ENCODE assay signal across 10 cellular contexts in the genomic region with DNA sequence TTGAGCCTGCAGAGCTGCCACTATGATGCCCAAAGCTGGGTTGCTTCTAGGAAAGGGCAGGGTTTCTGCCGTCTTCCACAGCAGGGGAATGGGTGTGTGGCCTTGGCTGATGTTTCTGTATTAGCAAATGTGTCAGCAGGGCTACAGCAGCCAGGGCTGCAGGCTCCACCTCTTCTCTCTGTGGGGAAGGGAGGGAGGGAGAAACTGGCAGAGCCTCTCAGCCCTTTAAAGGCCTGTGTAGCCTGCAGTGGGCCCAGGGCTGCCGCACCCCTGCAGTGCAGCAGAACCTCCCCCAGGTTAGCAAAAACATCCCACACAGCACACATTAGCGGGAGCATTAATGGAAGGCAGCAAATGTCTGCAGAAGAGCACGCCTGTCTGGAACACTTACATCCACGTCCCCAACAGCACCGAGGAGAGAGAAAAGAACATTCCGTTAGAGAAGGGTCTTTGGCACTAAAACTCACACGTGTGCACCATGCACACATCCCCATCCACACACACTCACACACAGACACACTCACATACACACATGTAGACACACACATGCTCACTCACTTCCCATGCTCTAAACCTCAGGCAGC. TPM values are rescaled to one million over a fixed set of nuclear protein-coding genes. Genes with fewer than 3 reads are reported as not detected.
DNase-seq lines count a peak whose midpoint lies in the region; ATAC-seq and TF ChIP-seq lines count a peak whose summit lies in the region.
"Had no signal": no experiment of that assay in that cellular context is flagged by ENCODE, and none has a peak within 500 bp of the region (broad histone marks: within the 10 kb centered on the region; RNA-seq: fewer than 3 reads in every experiment).

No MANE protein-coding gene starts in this region.

- TF ChIP-seq CTCF in ascending aorta (IDR thresholded peaks at IDR 0.05) (no peak), GM13976 (IDR thresholded peaks at IDR 0.05; ENCODE audit: borderline replicate concordance, control extremely low read depth, extremely low read depth, insufficient read depth, missing control alignments) (no peak), GM10266 (IDR thresholded peaks at IDR 0.05; ENCODE audit: control insufficient read depth, insufficient read depth, low read depth, missing control alignments) (no peak)

- H3K4me3 ChIP-seq in ascending aorta: peak overlapping the region in 1 of 2 donors; percentile 39
- H3K4me3 ChIP-seq: tibial nerve had no signal

- intact Hi-C loops in ascending aorta (cut with DNase I): loop anchor here (5.0 kb wide), 2 partner anchors 74 to 399 kb away; a partner anchor contains a TSS
- intact Hi-C loops in left cardiac atrium (cut with DNase I): loop anchor here (5.0 to 10.0 kb wide), 3 partner anchors 74 to 222 kb away; a partner anchor contains a TSS
- intact Hi-C loops in posterior cingulate gyrus (cut with DNase I): loop anchor here (5.0 to 10.0 kb wide), 3 partner anchors 74 to 222 kb away; a partner anchor contains a TSS

- in situ Hi-C loops in GM13976 (cut with MboI; ENCODE audit: low sequenced_read_pairs, unreplicated experiment): loop anchor here (10.0 kb wide), 1 partner anchor 142 kb away; no protein-coding TSS in a partner anchor

- H3K9me3 ChIP-seq in ascending aorta: no peaks in the 10 kb centered on the region
- H3K9me3 ChIP-seq: tibial nerve had no signal

- ATAC-seq in left cardiac atrium: peak; percentile 89 to 94

- peaks cover 25 to 37% of the 10 kb centered on the region in 2 donors for H3K4me1 ChIP-seq in ascending aorta

- peak; percentile 10 for DNase-seq in EL
- DNase-seq in ascending aorta (ENCODE audit: low spot score in 2 of 2): peak; percentile 44 to 85
- DNase-seq in left cardiac atrium: peak; percentile 68
- peak in 8 of 10 donors; percentile 52 to 94 (median 62) for DNase-seq in posterior cingulate gyrus
- DNase-seq in GM13976 (ENCODE audit: low spot score): no peak
- DNase-seq in GM10266 (ENCODE audit: extremely low spot score): no peak
- no peak for DNase-seq in NCI-H1048 (lab: John Stamatoyannopoulos, UW)
- DNase-seq in NCI-H510A (lab: John Stamatoyannopoulos, UW): no peak

- H3K27ac ChIP-seq in ascending aorta: peak overlapping the region; percentile 89 to 93
- H3K27ac ChIP-seq: KMS-11 had no signal

- H3K27me3 ChIP-seq in ascending aorta: no peaks in the 10 kb centered on the region
- H3K27me3 ChIP-seq: tibial nerve had no signal

- no peaks in the 10 kb centered on the region for H3K36me3 ChIP-seq in ascending aorta
- H3K36me3 ChIP-seq: tibial nerve had no signal

RNA-seq across cellular contexts. Expression of a gene that starts 23.9 kb away (rescaled TPM):
- 4.7 TPM for total RNA-seq in ascending aorta
- 10 to 100 TPM; 66.5 to 71.9 TPM for total RNA-seq in left cardiac atrium

RNA-seq across cellular contexts. Expression of a gene that starts 27.9 kb away (rescaled TPM):
- total RNA-seq in ascending aorta (97.1 TPM), left cardiac atrium (100 to 1,000 TPM; 188 to 212 TPM)

Comparison
In these comparisons a context has a peak if more than half of its experiments do, and no peak if none do; other contexts are left out.
1. DNase-seq: peak in EL (single experiment), ascending aorta (2 of 2), left cardiac atrium (single experiment) and posterior cingulate gyrus (8 of 10); none in GM13976 (single experiment), GM10266 (single experiment), NCI-H1048 (single experiment) and NCI-H510A (single experiment).
2. RNA of a gene that starts 23.9 kb away (total RNA-seq): 66.5 to 71.9 TPM in left cardiac atrium; 4.7 TPM in ascending aorta (single experiment); every median in the first group is over 10 times any median in the second.